In genomic region chr14:64509036-64509435, GRCh38 we compare ENCODE assay signal across 14 cellular contexts. TPM values are rescaled to one million over a fixed set of nuclear protein-coding genes. Genes with fewer than 3 reads are reported as not detected.
DNase-seq lines count a peak whose midpoint lies in the region; ATAC-seq and TF ChIP-seq lines count a peak whose summit lies in the region.
"Had no signal": no experiment of that assay in that cellular context is flagged by ENCODE, and none has a peak within 500 bp of the region (broad histone marks: within the 10 kb centered on the region; RNA-seq: fewer than 3 reads in every experiment).

No MANE protein-coding gene starts in this region.

- peak overlapping the region; percentile 24 for H3K4me3 Mint-ChIP-seq in activated CD4-positive, alpha-beta T cell treated with anti-CD3 and anti-CD28 coated beads for 36 hours
- peak overlapping the region; percentile 15 for H3K4me3 Mint-ChIP-seq in dendritic cell treated with granulocyte-macrophage colony-stimulating factor and Interleukin-4, amounts not matched to agents 40 ng/mL and 50 ng/mL, for 4 days

- ATAC-seq in activated CD4-positive, alpha-beta T cell treated with anti-CD3 and anti-CD28 coated beads for 36 hours = no peak
- no peak for ATAC-seq in gastrocnemius medialis

- H3K27ac ChIP-seq in OCI-LY7 (ENCODE audit: low read depth, low read length, poor library complexity, severe bottlenecking) = no peak overlapping the region
- peak overlapping the region; percentile 97 to 99 (median 98) for H3K27ac ChIP-seq in gastrocnemius medialis
- H3K27ac ChIP-seq in coronary artery = no peak overlapping the region
- H3K27ac ChIP-seq in MM.1S (ENCODE audit: low read length) = no peak overlapping the region

- H3K4me3 ChIP-seq in OCI-LY7 (ENCODE audit: low read depth, low read length, poor library complexity, severe bottlenecking) (no peak overlapping the region), gastrocnemius medialis (no peak overlapping the region), coronary artery (no peak overlapping the region), MM.1S (ENCODE audit: low read length) (no peak overlapping the region)

- H2AFZ ChIP-seq in OCI-LY7 (ENCODE audit: low read length) (no peak overlapping the region), MM.1S (ENCODE audit: low read length) (no peak overlapping the region)

- no peaks in the 10 kb centered on the region for H3K9me3 ChIP-seq in OCI-LY7 (ENCODE audit: low read length)
- no peaks in the 10 kb centered on the region for H3K9me3 ChIP-seq in gastrocnemius medialis
- H3K9me3 ChIP-seq in MM.1S (replicated peaks; ENCODE audit: insufficient read depth, low read length) = no peaks in the 10 kb centered on the region

- no peak for DNase-seq in activated CD4-positive, alpha-beta T cell treated with anti-CD3 and anti-CD28 coated beads for 36 hours
- no peak for DNase-seq in activated CD4-positive, alpha-beta T cell treated with anti-CD3 and anti-CD28 coated beads for 4 hours
- DNase-seq in OCI-LY7 (ENCODE audit: low spot score) (no peak), gastrocnemius medialis (no peak), KG1 (lab: John Stamatoyannopoulos, UW) (no peak), coronary artery (ENCODE audit: low spot score) (no peak), MM.1S (no peak)
- DNase-seq: activated CD4-positive, alpha-beta T cell treated with anti-CD3 and anti-CD28 coated beads for 48 hours; DMS53; NCI-H187 treated with DMSO at 0.1 percent for 48 hours; NCI-H774; substantia nigra had no signal

- peaks cover 20% of the 10 kb centered on the region for H3F3A ChIP-seq in MM.1S (ENCODE audit: insufficient read depth, low read length)

- H3K79me2 ChIP-seq in OCI-LY7 (ENCODE audit: insufficient read depth, low read depth, low read length) (peaks cover 85% of the 10 kb centered on the region), MM.1S (ENCODE audit: low read length) (peaks cover 88% of the 10 kb centered on the region)

- H3K4me1 Mint-ChIP-seq in activated CD4-positive, alpha-beta T cell treated with anti-CD3 and anti-CD28 coated beads for 36 hours = peaks cover 66% of the 10 kb centered on the region
- peaks cover 66% of the 10 kb centered on the region for H3K4me1 Mint-ChIP-seq in dendritic cell treated with granulocyte-macrophage colony-stimulating factor and Interleukin-4, amounts not matched to agents 40 ng/mL and 50 ng/mL, for 4 days (ENCODE audit: low read depth)

- TF ChIP-seq CTCF in OCI-LY7 (conservative IDR thresholded peaks at IDR 0.05; ENCODE audit: low read length) (no peak), gastrocnemius medialis (IDR thresholded peaks at IDR 0.05 in 4 of 5, conservative IDR thresholded peaks at IDR 0.05 in 1 of 5) (no peak), coronary artery (IDR thresholded peaks at IDR 0.05) (no peak), MM.1S (IDR thresholded peaks at IDR 0.05; ENCODE audit: low read length) (no peak)

- H3K9me2 ChIP-seq in OCI-LY7 (ENCODE audit: insufficient read depth, low read length) (no peaks in the 10 kb centered on the region), MM.1S (replicated peaks; ENCODE audit: insufficient read depth, low read length) (no peaks in the 10 kb centered on the region)

- H3K36me3 Mint-ChIP-seq in activated CD4-positive, alpha-beta T cell treated with anti-CD3 and anti-CD28 coated beads for 36 hours (ENCODE audit: low read depth) = peaks cover 33% of the 10 kb centered on the region
- H3K36me3 Mint-ChIP-seq in dendritic cell treated with granulocyte-macrophage colony-stimulating factor and Interleukin-4, amounts not matched to agents 40 ng/mL and 50 ng/mL, for 4 days (ENCODE audit: low read depth) = peaks cover 49% of the 10 kb centered on the region

- no TSS peak for BruUV-seq in OCI-LY7 (replicated peaks; lab: Mats Ljungman, UMichigan)

- CTCF ChIA-PET in activated CD4-positive, alpha-beta T cell treated with anti-CD3 and anti-CD28 coated beads for 36 hours (lab: Charles Lee) = interaction anchor here (0.7 to 2.8 kb wide), 7 partner anchors 12 to 165 kb away, joined by 3 to 20 read pairs (median 3); partner anchors contain the start of gene HSPA2
- CTCF ChIA-PET in OCI-LY7 (lab: Charles Lee; ENCODE audit: unreplicated experiment) = interaction anchor here (0.8 kb wide), 1 partner anchor 12 kb away, joined by 3 read pairs; no protein-coding TSS in a partner anchor

- in situ Hi-C loops in gastrocnemius medialis (cut with MboI; ENCODE audit: low sequenced_read_pairs in 4 of 4) = no loop called here

- no peak for TF ChIP-seq POLR2A in gastrocnemius medialis (IDR thresholded peaks at IDR 0.05)

- H3K4me2 ChIP-seq in OCI-LY7 (ENCODE audit: low read length) = peak overlapping the region; percentile 99; the same call in 1 of the 2 replicates
- H3K4me2 ChIP-seq in MM.1S (ENCODE audit: low read depth, low read length) = no peak overlapping the region

- H3K4me1 ChIP-seq in OCI-LY7 (ENCODE audit: insufficient read depth, low read length, poor library complexity, severe bottlenecking) = peaks cover 51% of the 10 kb centered on the region
- H3K4me1 ChIP-seq in gastrocnemius medialis = peaks cover 46 to 72% of the 10 kb centered on the region in 2 donors
- H3K4me1 ChIP-seq in MM.1S (ENCODE audit: low read length) = peaks cover 22% of the 10 kb centered on the region

- H4K20me1 ChIP-seq in OCI-LY7 (ENCODE audit: insufficient read depth, low read length) (peaks cover 48% of the 10 kb centered on the region), MM.1S (ENCODE audit: insufficient read depth, low read length) (peaks cover 11% of the 10 kb centered on the region; the same call in 1 of the 2 replicates)

- H3K9ac ChIP-seq in MM.1S (ENCODE audit: low read length) = no peak overlapping the region

- H3K27me3 ChIP-seq in gastrocnemius medialis (no peaks in the 10 kb centered on the region), MM.1S (replicated peaks; ENCODE audit: insufficient read depth, low read length) (no peaks in the 10 kb centered on the region)

- POLR2A ChIA-PET in activated CD4-positive, alpha-beta T cell treated with anti-CD3 and anti-CD28 coated beads for 36 hours (lab: Charles Lee) = interaction anchor here (1.5 kb wide), 1 partner anchor 32 kb away, joined by 4 read pairs; the partner anchor contains the start of gene HSPA2
- POLR2A ChIA-PET in OCI-LY7 (lab: Charles Lee) = interaction anchor here (0.6 to 1.0 kb wide), 3 partner anchors 11 to 67 kb away, joined by 3 to 5 read pairs (median 5); no protein-coding TSS in a partner anchor

- intact Hi-C loops in activated CD4-positive, alpha-beta T cell treated with anti-CD3 and anti-CD28 coated beads for 36 hours (cut with DNase I, micrococcal nuclease) = loop anchor here (5.0 to 10.0 kb wide), 6 partner anchors 644 to 1034 kb away; partner anchors contain the start of genes FUT8 (in 1 of the 2), PPP2R5E (in 1 of the 2), SGPP1 (in 1 of the 2) and WDR89 (in 1 of the 2)
- intact Hi-C loops in OCI-LY7 (cut with micrococcal nuclease; ENCODE audit: unreplicated experiment) (loop anchor here (10.0 kb wide), 1 partner anchor 784 kb away; the partner anchor contains the start of gene SGPP1), gastrocnemius medialis (cut with DNase I; ENCODE audit: low total_unique reads) (loop anchor here (5.0 to 10.0 kb wide), 4 partner anchors 63 to 523 kb away; partner anchors contain the start of gene CHURC1)
- intact Hi-C loops in dendritic cell treated with granulocyte-macrophage colony-stimulating factor and Interleukin-4, amounts not matched to agents 40 ng/mL and 50 ng/mL, for 4 days (cut with micrococcal nuclease) = loop anchor here (10.0 kb wide), 1 partner anchor 406 kb away; the partner anchor contains the start of gene CHURC1

- peak overlapping the region; percentile 85 for H3K27ac Mint-ChIP-seq in activated CD4-positive, alpha-beta T cell treated with anti-CD3 and anti-CD28 coated beads for 36 hours
- peak overlapping the region; percentile 83 for H3K27ac Mint-ChIP-seq in dendritic cell treated with granulocyte-macrophage colony-stimulating factor and Interleukin-4, amounts not matched to agents 40 ng/mL and 50 ng/mL, for 4 days

- H3K9me3 Mint-ChIP-seq in activated CD4-positive, alpha-beta T cell treated with anti-CD3 and anti-CD28 coated beads for 36 hours (ENCODE audit: low read depth) = no peaks in the 10 kb centered on the region
- H3K9me3 Mint-ChIP-seq in dendritic cell treated with granulocyte-macrophage colony-stimulating factor and Interleukin-4, amounts not matched to agents 40 ng/mL and 50 ng/mL, for 4 days = no peaks in the 10 kb centered on the region

- H3K36me3 ChIP-seq in OCI-LY7 (ENCODE audit: insufficient read depth, low read length) (peaks cover 20% of the 10 kb centered on the region; the same call in 1 of the 2 replicates), gastrocnemius medialis (no peaks in the 10 kb centered on the region), MM.1S (replicated peaks; ENCODE audit: insufficient read depth, low read length) (no peaks in the 10 kb centered on the region)

- H3K27me3 Mint-ChIP-seq in activated CD4-positive, alpha-beta T cell treated with anti-CD3 and anti-CD28 coated beads for 36 hours = no peaks in the 10 kb centered on the region
- H3K27me3 Mint-ChIP-seq in dendritic cell treated with granulocyte-macrophage colony-stimulating factor and Interleukin-4, amounts not matched to agents 40 ng/mL and 50 ng/mL, for 4 days = no peaks in the 10 kb centered on the region

RNA-seq across cellular contexts. Expression of gene ZBTB1, which starts 4.5 kb away (rescaled TPM):
- 10 to 100 TPM; 41.4 to 45.0 TPM for total RNA-seq in activated CD4-positive, alpha-beta T cell treated with anti-CD3 and anti-CD28 coated beads for 36 hours
- 34.1 and 41.2 TPM in 2 replicates for total RNA-seq in OCI-LY7 (2014; rRNA removed; shearing (Covaris generic))
- total RNA-seq in OCI-LY7 (2022) (47.5 and 49.5 TPM in 2 replicates), gastrocnemius medialis (10 to 100 TPM; 36.9 to 49.2 (median 38.0) TPM)

RNA-seq across cellular contexts. Expression of gene ZBTB25, which starts 5.4 kb away (rescaled TPM):
- 10 to 100 TPM; 32.7 to 40.0 TPM for total RNA-seq in activated CD4-positive, alpha-beta T cell treated with anti-CD3 and anti-CD28 coated beads for 36 hours
- 16.1 and 18.4 TPM in 2 replicates for total RNA-seq in OCI-LY7 (2014; rRNA removed; shearing (Covaris generic))
- total RNA-seq in OCI-LY7 (2022) (35.4 and 37.1 TPM in 2 replicates), gastrocnemius medialis (10 to 100 TPM in 2 of 4 donors, 1 to 10 TPM in 2; 6.9 to 13.7 (median 10.4) TPM)

RNA-seq across cellular contexts. Expression of gene HSPA2, which starts 31.5 kb away (rescaled TPM):
- total RNA-seq in activated CD4-positive, alpha-beta T cell treated with anti-CD3 and anti-CD28 coated beads for 36 hours = 1 to 10 TPM; 3.2 to 4.1 TPM
- 0.54 and 0.57 TPM in 2 replicates for total RNA-seq in OCI-LY7 (2014; rRNA removed; shearing (Covaris generic))
- total RNA-seq in OCI-LY7 (2022) = 0.33 and 0.36 TPM in 2 replicates
- 100 to 1,000 TPM in 2 of 4 donors, 10 to 100 TPM in 2; 69.6 to 113 (median 96.4) TPM for total RNA-seq in gastrocnemius medialis

RNA-seq across cellular contexts. Expression of gene PPP1R36, which starts 40.7 kb away (rescaled TPM):
- under 1 TPM in 1 of 2 experiments, not detected in 1; 0.14 TPM for total RNA-seq in activated CD4-positive, alpha-beta T cell treated with anti-CD3 and anti-CD28 coated beads for 36 hours
- 1.2 TPM in 1 of 2 replicates, not detected in the other for total RNA-seq in OCI-LY7 (2014; rRNA removed; shearing (Covaris generic))
- total RNA-seq in OCI-LY7 (2022) (not detected in 2 replicates), gastrocnemius medialis (1 to 10 TPM in 1 of 4 donors, under 1 TPM in 2, not detected in 1; 0.31 to 2.4 (median 0.55) TPM)
- total RNA-seq: A172 had no signal

RNA-seq across cellular contexts. Expression of gene AKAP5, which starts 43.7 kb away (rescaled TPM):
- total RNA-seq in activated CD4-positive, alpha-beta T cell treated with anti-CD3 and anti-CD28 coated beads for 36 hours = under 1 TPM; 0.39 to 0.43 TPM
- 0.31 and 0.92 TPM in 2 replicates for total RNA-seq in OCI-LY7 (2014; rRNA removed; shearing (Covaris generic))
- 0.57 TPM in 2 replicates for total RNA-seq in OCI-LY7 (2022)
- total RNA-seq in gastrocnemius medialis = under 1 TPM; 0.04 to 0.87 (median 0.42) TPM

Comparison
In these comparisons a context has a peak if more than half of its experiments do, and no peak if none do; other contexts are left out.
1. H3K27ac ChIP-seq: peak in gastrocnemius medialis (4 of 4); none in OCI-LY7 (single experiment), coronary artery (0 of 2) and MM.1S (single experiment).
2. RNA of gene HSPA2, which starts 31.5 kb away (total RNA-seq): 69.6 to 113 TPM in gastrocnemius medialis; 3.2 to 4.1 TPM in activated CD4-positive, alpha-beta T cell treated with anti-CD3 and anti-CD28 coated beads for 36 hours and 0.33 to 0.57 TPM in OCI-LY7; every median in the first group is over 10 times any median in the second.